In the genomic region with DNA sequence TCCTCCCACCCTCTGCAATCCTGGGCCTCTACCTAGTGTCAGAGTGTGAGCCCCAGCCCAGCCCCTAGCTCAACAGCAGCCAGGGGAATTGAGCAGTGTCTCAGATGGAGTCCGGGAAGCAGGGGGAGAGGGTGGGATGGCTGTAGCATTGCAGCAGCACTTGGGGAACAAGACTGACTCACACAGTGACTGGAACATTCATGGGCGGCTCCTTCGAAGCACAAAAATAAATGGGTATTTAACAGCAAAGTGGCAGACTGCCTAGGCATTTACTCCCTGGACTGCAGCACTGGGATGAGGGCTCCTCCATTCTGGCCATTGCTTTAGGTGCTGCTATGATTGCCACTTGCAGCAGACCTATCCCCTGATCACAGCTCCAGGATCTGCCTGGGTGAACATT, we compare ENCODE assay signal across 18 cellular contexts. TPM values are rescaled to one million over a fixed set of nuclear protein-coding genes. Genes with fewer than 3 reads are reported as not detected.
DNase-seq lines count a peak whose midpoint lies in the region; ATAC-seq and TF ChIP-seq lines count a peak whose summit lies in the region.
"Had no signal": no experiment of that assay in that cellular context is flagged by ENCODE, and none has a peak within 500 bp of the region (broad histone marks: within the 10 kb centered on the region; RNA-seq: fewer than 3 reads in every experiment).

No MANE protein-coding gene starts in this region.

- H3K27ac Mint-ChIP-seq in activated CD4-positive, alpha-beta T cell treated with anti-CD3 and anti-CD28 coated beads, Interleukin-2, amount 10 ng/mL, durations not matched to agents 24 days and 14 days: no peak overlapping the region
- H3K27ac Mint-ChIP-seq: activated CD4-positive, alpha-beta memory T cell treated with anti-CD3 and anti-CD28 coated beads, Interleukin-2, amount 10 ng/mL, durations not matched to agents 7 days and 5 days; CD4-positive, alpha-beta T cell; neural progenitor cell had no signal

- H3K9me3 ChIP-seq in uterus: no peaks in the 10 kb centered on the region

- no peak overlapping the region for H3K4me3 Mint-ChIP-seq in activated CD4-positive, alpha-beta T cell treated with anti-CD3 and anti-CD28 coated beads, Interleukin-2, amount 10 ng/mL, durations not matched to agents 24 days and 14 days
- H3K4me3 Mint-ChIP-seq: activated CD4-positive, alpha-beta memory T cell treated with anti-CD3 and anti-CD28 coated beads, Interleukin-2, amount 10 ng/mL, durations not matched to agents 7 days and 5 days; CD4-positive, alpha-beta T cell; neural progenitor cell had no signal

- no peak overlapping the region for H3K4me3 ChIP-seq in fibroblast of pulmonary artery (replicated peaks; ENCODE audit: low read depth, low read length)
- no peak overlapping the region for H3K4me3 ChIP-seq in uterus
- H3K4me3 ChIP-seq: neural progenitor cell had no signal

- ATAC-seq in omental fat pad (ENCODE audit: low FRiP score) (peak; percentile 14), GM21786 (IDR thresholded peaks at IDR 0.05; ENCODE audit: unreplicated experiment) (no peak), left lobe of liver (no peak)

- no peaks in the 10 kb centered on the region for H3K4me1 ChIP-seq in uterus
- H3K4me1 ChIP-seq: neural progenitor cell had no signal

- no peaks in the 10 kb centered on the region for H3K27me3 Mint-ChIP-seq in activated CD4-positive, alpha-beta T cell treated with anti-CD3 and anti-CD28 coated beads, Interleukin-2, amount 10 ng/mL, durations not matched to agents 24 days and 14 days
- H3K27me3 Mint-ChIP-seq: activated CD4-positive, alpha-beta memory T cell treated with anti-CD3 and anti-CD28 coated beads, Interleukin-2, amount 10 ng/mL, durations not matched to agents 7 days and 5 days; CD4-positive, alpha-beta T cell had no signal

- TF ChIP-seq CTCF in fibroblast of pulmonary artery (IDR thresholded peaks at IDR 0.05; ENCODE audit: low read length, missing control alignments): no peak
- TF ChIP-seq CTCF in omental fat pad (IDR thresholded peaks at IDR 0.05): no peak
- no peak for TF ChIP-seq CTCF in uterus (IDR thresholded peaks at IDR 0.05)

- H3K27me3 ChIP-seq in uterus: no peaks in the 10 kb centered on the region
- H3K27me3 ChIP-seq: neural progenitor cell had no signal

- H3K36me3 Mint-ChIP-seq in activated CD4-positive, alpha-beta T cell treated with anti-CD3 and anti-CD28 coated beads, Interleukin-2, amount 10 ng/mL, durations not matched to agents 24 days and 14 days (ENCODE audit: low read depth): no peaks in the 10 kb centered on the region
- H3K36me3 Mint-ChIP-seq: neural progenitor cell had no signal

- peaks cover 14% of the 10 kb centered on the region for H3K4me1 Mint-ChIP-seq in activated CD4-positive, alpha-beta T cell treated with anti-CD3 and anti-CD28 coated beads, Interleukin-2, amount 10 ng/mL, durations not matched to agents 24 days and 14 days
- H3K4me1 Mint-ChIP-seq: neural progenitor cell had no signal

- DNase-seq in activated CD4-positive, alpha-beta T cell treated with anti-CD3 and anti-CD28 coated beads, Interleukin-2, amount 10 ng/mL, durations not matched to agents 24 days and 14 days: peak; percentile 42
- no peak for DNase-seq in activated CD4-positive, alpha-beta T cell treated with anti-CD3 and anti-CD28 coated beads for 4 hours
- DNase-seq in fibroblast of pulmonary artery (ENCODE audit: low read depth) (peak; percentile 71), omental fat pad (ENCODE audit: low spot score) (no peak), uterus (peak; percentile 32 to 49), NCI-H1694 (lab: John Stamatoyannopoulos, UW) (no peak), left lobe of liver (ENCODE audit: low spot score) (no peak)
- DNase-seq: activated CD4-positive, alpha-beta memory T cell treated with anti-CD3 and anti-CD28 coated beads, Interleukin-2, amount 10 ng/mL, durations not matched to agents 7 days and 5 days; CD4-positive, alpha-beta T cell; Karpas-422; NCI-H187; NCI-H524; OCI-M1; stimulated activated naive CD4-positive, alpha-beta T cell had no signal

- TF ChIP-seq POLR2A in uterus (IDR thresholded peaks at IDR 0.05): peak in 1 of 2 donors; percentile 43

- no peaks in the 10 kb centered on the region for H3K9me3 Mint-ChIP-seq in activated CD4-positive, alpha-beta T cell treated with anti-CD3 and anti-CD28 coated beads, Interleukin-2, amount 10 ng/mL, durations not matched to agents 24 days and 14 days
- H3K9me3 Mint-ChIP-seq: activated CD4-positive, alpha-beta memory T cell treated with anti-CD3 and anti-CD28 coated beads, Interleukin-2, amount 10 ng/mL, durations not matched to agents 7 days and 5 days; CD4-positive, alpha-beta T cell; neural progenitor cell had no signal

- H3K36me3 ChIP-seq in uterus: no peaks in the 10 kb centered on the region
- H3K36me3 ChIP-seq: neural progenitor cell had no signal

- intact Hi-C loops in activated CD4-positive, alpha-beta T cell treated with anti-CD3 and anti-CD28 coated beads, Interleukin-2, amount 10 ng/mL, durations not matched to agents 24 days and 14 days (cut with micrococcal nuclease): loop anchor here (2.0 kb wide), 1 partner anchor 13 kb away; no protein-coding TSS in a partner anchor
- intact Hi-C loops in uterus (cut with DNase I; ENCODE audit: low total_unique reads): no loop called here

- peak overlapping the region; percentile 41 to 58 for H3K27ac ChIP-seq in uterus
- H3K27ac ChIP-seq: 22Rv1, epithelial cell of prostate, neural progenitor cell had no signal

RNA-seq across cellular contexts. Expression of gene STK38L, which starts 46.0 kb away (rescaled TPM):
- total RNA-seq in activated CD4-positive, alpha-beta T cell treated with anti-CD3 and anti-CD28 coated beads, Interleukin-2, amount 10 ng/mL, durations not matched to agents 24 days and 14 days: 22.8 and 23.0 TPM in 2 replicates
- total RNA-seq in omental fat pad (10 to 100 TPM; 28.1 to 66.4 (median 46.5) TPM), uterus (10 to 100 TPM; 26.9 to 69.3 (median 49.9) TPM), left lobe of liver (7.7 TPM)

Comparison
In these comparisons a context has a peak if more than half of its experiments do, and no peak if none do; other contexts are left out.
1. DNase-seq: peak in activated CD4-positive, alpha-beta T cell treated with anti-CD3 and anti-CD28 coated beads, Interleukin-2, amount 10 ng/mL, durations not matched to agents 24 days and 14 days (single experiment), fibroblast of pulmonary artery (single experiment) and uterus (2 of 2); none in activated CD4-positive, alpha-beta T cell treated with anti-CD3 and anti-CD28 coated beads for 4 hours (0 of 2), omental fat pad (single experiment), NCI-H1694 (single experiment) and left lobe of liver (single experiment).